In the genomic region with DNA sequence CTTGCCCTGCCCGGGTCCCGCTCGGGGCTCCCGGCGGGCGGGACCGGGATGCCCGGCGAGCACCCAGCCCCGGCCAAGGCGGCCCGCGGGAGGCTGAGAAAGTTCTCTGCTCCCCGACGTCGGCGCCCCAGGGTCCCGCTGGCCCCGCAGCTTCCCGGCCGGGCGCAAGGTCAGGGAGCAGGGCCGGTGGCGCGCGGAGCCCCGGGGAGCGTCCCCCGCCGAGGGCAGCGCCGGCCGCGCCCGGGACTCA, we compare ENCODE assay signal across 8 cellular contexts. TPM values are rescaled to one million over a fixed set of nuclear protein-coding genes. Genes with fewer than 3 reads are reported as not detected.
A peak's percentile ranks its signal among the peaks of the same experiment; 100 is the strongest.
DNase-seq lines count a peak whose midpoint lies in the region; ATAC-seq and TF ChIP-seq lines count a peak whose summit lies in the region.

No MANE protein-coding gene starts in this region.

- H3K4me1 ChIP-seq in liver (ENCODE audit: control insufficient read depth in 4 of 4, insufficient read depth in 4 of 4, low read length in 3 of 4): peaks cover 2 to 18% (median 17%) of the 10 kb centered on the region in 4 donors

- WGBS in liver: under 1% methylated on average over 35 of the region's 35 CpGs

- H3K36me3 ChIP-seq in GM06990 (ENCODE audit: control insufficient read depth, insufficient read depth, low read length): no peaks in the 10 kb centered on the region
- H3K36me3 ChIP-seq in liver (ENCODE audit: control insufficient read depth in 4 of 4, insufficient read depth in 3 of 4, low read depth in 1 of 4, low read length in 3 of 4): no peaks in the 10 kb centered on the region

- no peaks in the 10 kb centered on the region for H3K9me3 ChIP-seq in liver (ENCODE audit: control insufficient read depth in 4 of 4, low read length in 3 of 4)

- H3K4me1 Mint-ChIP-seq in activated CD8-positive, alpha-beta T cell treated with anti-CD3 and anti-CD28 coated beads for 36 hours (ENCODE audit: low read depth): peaks cover 17% of the 10 kb centered on the region
- H3K4me1 Mint-ChIP-seq in nephron progenitor cell: peaks cover 50% of the 10 kb centered on the region
- H3K4me1 Mint-ChIP-seq in activated CD4-positive, alpha-beta memory T cell treated with anti-CD3 and anti-CD28 coated beads for 36 hours (ENCODE audit: low read depth): peaks cover 12% of the 10 kb centered on the region

- peaks cover 43% of the 10 kb centered on the region for H3K27me3 Mint-ChIP-seq in activated CD8-positive, alpha-beta T cell treated with anti-CD3 and anti-CD28 coated beads for 36 hours
- H3K27me3 Mint-ChIP-seq in nephron progenitor cell (ENCODE audit: low read depth, poor library complexity): peaks cover 45% of the 10 kb centered on the region
- peaks cover 54% of the 10 kb centered on the region for H3K27me3 Mint-ChIP-seq in activated CD4-positive, alpha-beta memory T cell treated with anti-CD3 and anti-CD28 coated beads for 36 hours

- no peak overlapping the region for H3K9ac ChIP-seq in liver (ENCODE audit: low read depth in 1 of 2, low read length in 2 of 2)

- POLR2A ChIA-PET in activated CD8-positive, alpha-beta T cell treated with anti-CD3 and anti-CD28 coated beads for 36 hours (lab: Charles Lee): interaction anchor here (0.6 to 1.5 kb wide), 2 partner anchors 23 to 45 kb away, joined by 3 read pairs; no protein-coding TSS in a partner anchor
- POLR2A ChIA-PET in activated CD4-positive, alpha-beta memory T cell treated with anti-CD3 and anti-CD28 coated beads for 36 hours (lab: Charles Lee): interaction anchor here (1.3 kb wide), 1 partner anchor 33 kb away, joined by 3 read pairs; no protein-coding TSS in a partner anchor

- no peak overlapping the region for H3K4me3 Mint-ChIP-seq in activated CD8-positive, alpha-beta T cell treated with anti-CD3 and anti-CD28 coated beads for 36 hours
- no peak overlapping the region for H3K4me3 Mint-ChIP-seq in nephron progenitor cell
- H3K4me3 Mint-ChIP-seq in activated CD4-positive, alpha-beta memory T cell treated with anti-CD3 and anti-CD28 coated beads for 36 hours: no peak overlapping the region

- no peak for TF ChIP-seq RAD21 in liver (IDR thresholded peaks at IDR 0.05)

- DNase-seq in GM06990 (ENCODE audit: extremely low read depth, insufficient read length) (peak; percentile 29), GM19238 (ENCODE audit: insufficient read length, low spot score) (no peak), nephron progenitor cell (no peak), NCI-H2196 treated with DMSO at 0.1 percent for 48 hours (lab: John Stamatoyannopoulos, UW; ENCODE audit: unreplicated experiment) (no peak)
- DNase-seq in activated CD8-positive, alpha-beta T cell treated with anti-CD3 and anti-CD28 coated beads for 36 hours: no peak
- no peak for DNase-seq in activated CD4-positive, alpha-beta memory T cell treated with anti-CD3 and anti-CD28 coated beads for 36 hours

- CTCF ChIA-PET in activated CD8-positive, alpha-beta T cell treated with anti-CD3 and anti-CD28 coated beads for 36 hours (lab: Charles Lee): interaction anchor here (0.8 to 3.2 kb wide), 5 partner anchors 14 to 245 kb away, joined by 4 to 21 read pairs (median 10); no protein-coding TSS in a partner anchor
- CTCF ChIA-PET in activated CD4-positive, alpha-beta memory T cell treated with anti-CD3 and anti-CD28 coated beads for 36 hours (lab: Charles Lee): interaction anchor here (1.3 to 1.6 kb wide), 4 partner anchors 13 to 245 kb away, joined by 3 to 8 read pairs (median 5); no protein-coding TSS in a partner anchor

- peak overlapping the region; percentile 55 for H3K4me3 ChIP-seq in GM06990 (replicated peaks; ENCODE audit: low read depth, low read length)
- peak overlapping the region in 2 of 3 donors; percentile 58 to 62 for H3K4me3 ChIP-seq in liver (ENCODE audit: low read depth in 1 of 3, low read length in 3 of 3)

- peaks cover 4% of the 10 kb centered on the region for H3K36me3 Mint-ChIP-seq in activated CD8-positive, alpha-beta T cell treated with anti-CD3 and anti-CD28 coated beads for 36 hours (ENCODE audit: low read depth)
- no peaks in the 10 kb centered on the region for H3K36me3 Mint-ChIP-seq in nephron progenitor cell (ENCODE audit: low read depth)
- no peaks in the 10 kb centered on the region for H3K36me3 Mint-ChIP-seq in activated CD4-positive, alpha-beta memory T cell treated with anti-CD3 and anti-CD28 coated beads for 36 hours

- H3K9me3 Mint-ChIP-seq in activated CD8-positive, alpha-beta T cell treated with anti-CD3 and anti-CD28 coated beads for 36 hours: no peaks in the 10 kb centered on the region
- H3K9me3 Mint-ChIP-seq in nephron progenitor cell: no peaks in the 10 kb centered on the region
- H3K9me3 Mint-ChIP-seq in activated CD4-positive, alpha-beta memory T cell treated with anti-CD3 and anti-CD28 coated beads for 36 hours: no peaks in the 10 kb centered on the region

- peak; percentile 44 for ATAC-seq in HG02642 (IDR thresholded peaks at IDR 0.05; ENCODE audit: poor library complexity, unreplicated experiment)
- ATAC-seq in activated CD8-positive, alpha-beta T cell treated with anti-CD3 and anti-CD28 coated beads for 36 hours: peak; percentile 8

- H3K27me3 ChIP-seq in GM06990 (replicated peaks; ENCODE audit: control insufficient read depth, insufficient read depth, low read length) (peaks cover 1% of the 10 kb centered on the region; the same call in 1 of the 2 replicates), liver (ENCODE audit: control insufficient read depth in 4 of 4, insufficient read depth in 4 of 4, low read length in 3 of 4) (peaks cover 0 to 18% (median 4%) of the 10 kb centered on the region in 4 donors)

- H3K27ac ChIP-seq in liver (ENCODE audit: low read depth in 1 of 2, low read length in 2 of 2): peak overlapping the region in 1 of 2 donors; percentile 18

- no peak for TF ChIP-seq CTCF in GM06990 (IDR thresholded peaks at IDR 0.05; ENCODE audit: insufficient read depth, low read length, poor library complexity, severe bottlenecking)
- TF ChIP-seq CTCF in activated CD8-positive, alpha-beta T cell treated with anti-CD3 and anti-CD28 coated beads for 36 hours (IDR thresholded peaks at IDR 0.05): no peak
- no peak for TF ChIP-seq CTCF in liver (IDR thresholded peaks at IDR 0.05; ENCODE audit: low read depth, low read length, missing input control)
- TF ChIP-seq CTCF in nephron progenitor cell (IDR thresholded peaks at IDR 0.05): no peak

- H3K27ac Mint-ChIP-seq in activated CD8-positive, alpha-beta T cell treated with anti-CD3 and anti-CD28 coated beads for 36 hours: no peak overlapping the region
- no peak overlapping the region for H3K27ac Mint-ChIP-seq in nephron progenitor cell
- no peak overlapping the region for H3K27ac Mint-ChIP-seq in activated CD4-positive, alpha-beta memory T cell treated with anti-CD3 and anti-CD28 coated beads for 36 hours

- intact Hi-C loops in activated CD8-positive, alpha-beta T cell treated with anti-CD3 and anti-CD28 coated beads for 36 hours (cut with micrococcal nuclease): no loop called here
- intact Hi-C loops in activated CD4-positive, alpha-beta memory T cell treated with anti-CD3 and anti-CD28 coated beads for 36 hours (cut with micrococcal nuclease): loop anchor here (1.0 to 5.0 kb wide), 5 partner anchors 12 to 341 kb away; no protein-coding TSS in a partner anchor

TF ChIP-seq in liver, 16 proteins besides CTCF, POLR2A, EP300 and RAD21:
- TF ChIP-seq HNF4G (IDR thresholded peaks at IDR 0.05) (no peak), GABPA (IDR thresholded peaks at IDR 0.05 in 1 of 2, conservative IDR thresholded peaks at IDR 0.05 in 1 of 2) (no peak), TAF1 (conservative IDR thresholded peaks at IDR 0.05) (no peak), EGR1 (IDR thresholded peaks at IDR 0.05; ENCODE audit: low read depth in 2 of 2) (no peak), JUND (IDR thresholded peaks at IDR 0.05) (no peak)

RNA-seq across cellular contexts. Expression of gene SERPINE2, which starts 0.3 kb away (rescaled TPM):
- 10 to 100 TPM; 40.4 to 42.4 TPM for total RNA-seq in activated CD8-positive, alpha-beta T cell treated with anti-CD3 and anti-CD28 coated beads for 36 hours
- 1 to 10 TPM in 1 of 2 donors, under 1 TPM in 1; 0.92 to 4.8 TPM for total RNA-seq in liver
- polyA plus RNA-seq in liver: 1 to 10 TPM; 2.0 to 2.6 TPM
- 10 to 100 TPM; 16.4 to 16.5 TPM for total RNA-seq in activated CD4-positive, alpha-beta memory T cell treated with anti-CD3 and anti-CD28 coated beads for 36 hours
